In genomic region chr2:6080837-6081541, GRCh38 we compare ENCODE assay signal across 1 cellular context.
TF ChIP-seq lines count a peak whose summit lies in the region.

No MANE protein-coding gene starts in this region.

TF ChIP-seq in H1, 55 proteins besides CTCF, POLR2A, EP300 and RAD21 (continued from another document):
- TF ChIP-seq EZH2 (IDR thresholded peaks at IDR 0.05; ENCODE audit: low read depth, low read length, severe bottlenecking) = no peak
